Comparison of ENCODE assay signal across 31 cellular contexts in genomic region chr21:20258542-20258941, GRCh38.
A peak's percentile ranks its signal among the peaks of the same experiment; 100 is the strongest.
DNase-seq lines count a peak whose midpoint lies in the region; ATAC-seq, FAIRE-seq and TF ChIP-seq lines count a peak whose summit lies in the region.
"Had no signal": no experiment of that assay in that cellular context is flagged by ENCODE, and none has a peak within 500 bp of the region (broad histone marks: within the 10 kb centered on the region; RNA-seq: fewer than 3 reads in every experiment).

No MANE protein-coding gene starts in this region.

- H4K91ac ChIP-seq in H1 (replicated peaks; ENCODE audit: insufficient read length, low read length) = no peak overlapping the region

- no peak for ATAC-seq in right cardiac atrium
- peak; percentile 7 for ATAC-seq in aorta (ENCODE audit: low FRiP score)
- no peak for ATAC-seq in GM21717 (IDR thresholded peaks at IDR 0.05; ENCODE audit: unreplicated experiment)
- no peak for ATAC-seq in HG02852 (IDR thresholded peaks at IDR 0.05; ENCODE audit: unreplicated experiment)
- ATAC-seq: CD8-positive, alpha-beta T cell; gastrocnemius medialis; T-cell had no signal

- H3K4me1 ChIP-seq in cardiac muscle cell (ENCODE audit: low read depth) (peaks cover 19% of the 10 kb centered on the region), right cardiac atrium (ENCODE audit: control insufficient read depth, insufficient read depth, low read length) (no peaks in the 10 kb centered on the region), H1 (replicated peaks in 1 of 4; ENCODE audit: control insufficient read depth in 3 of 4, insufficient read depth in 4 of 4, low read length in 3 of 4) (no peaks in the 10 kb centered on the region), aorta (ENCODE audit: control insufficient read depth in 1 of 2, insufficient read depth in 2 of 2, low read length in 2 of 2) (no peaks in the 10 kb centered on the region), MM.1S (ENCODE audit: low read length) (no peaks in the 10 kb centered on the region)
- H3K4me1 ChIP-seq: esophagus squamous epithelium, gastrocnemius medialis, spleen, thyroid gland had no signal

- H3K36me3 ChIP-seq in cardiac muscle cell (no peaks in the 10 kb centered on the region), H1 (ENCODE audit: control insufficient read depth in 2 of 4, insufficient read depth in 4 of 4, low read length in 3 of 4) (no peaks in the 10 kb centered on the region), aorta (ENCODE audit: control insufficient read depth in 1 of 2, insufficient read depth in 2 of 2, low read length in 1 of 2) (no peaks in the 10 kb centered on the region), MM.1S (replicated peaks; ENCODE audit: insufficient read depth, low read length) (no peaks in the 10 kb centered on the region)
- H3K36me3 ChIP-seq: esophagus squamous epithelium, gastrocnemius medialis, spleen, thyroid gland had no signal

- no peak overlapping the region for H2BK12ac ChIP-seq in H1 (ENCODE audit: low read depth, low read length)

- H3K9me3 ChIP-seq in cardiac muscle cell (ENCODE audit: low read depth) (no peaks in the 10 kb centered on the region), right cardiac atrium (ENCODE audit: control insufficient read depth, low read length) (no peaks in the 10 kb centered on the region), H1 (ENCODE audit: insufficient read depth in 2 of 2, low read depth in 1 of 2, low read length in 1 of 2) (no peaks in the 10 kb centered on the region), aorta (ENCODE audit: control insufficient read depth, low read length) (no peaks in the 10 kb centered on the region), MM.1S (replicated peaks; ENCODE audit: insufficient read depth, low read length) (no peaks in the 10 kb centered on the region)
- H3K9me3 ChIP-seq: esophagus squamous epithelium, gastrocnemius medialis, thyroid gland had no signal

- H3K23ac ChIP-seq in H1 (ENCODE audit: insufficient read length) = no peak overlapping the region

- no peak overlapping the region for H4K5ac ChIP-seq in H1 (ENCODE audit: insufficient read length, low read depth, low read length)

- TF ChIP-seq EP300 in H1 (IDR thresholded peaks at IDR 0.05; ENCODE audit: borderline replicate concordance in 1 of 2, low read depth in 2 of 2, low read length in 2 of 2) = no peak

- H3K4ac ChIP-seq in H1 (replicated peaks; ENCODE audit: insufficient read length, low read depth, low read length) = no peak overlapping the region

- no peak overlapping the region for H3K14ac ChIP-seq in H1 (ENCODE audit: insufficient read length)

- H3K4me3 ChIP-seq in cardiac muscle cell (no peak overlapping the region), right cardiac atrium (ENCODE audit: low read length) (no peak overlapping the region), H1 (ENCODE audit: extremely low read depth in 1 of 4, insufficient read depth in 2 of 4, low read depth in 3 of 4, low read length in 4 of 4) (no peak overlapping the region), aorta (ENCODE audit: low read length in 2 of 2) (no peak overlapping the region), MM.1S (ENCODE audit: low read length) (no peak overlapping the region)
- H3K4me3 ChIP-seq: esophagus squamous epithelium, gastrocnemius medialis, spleen, thyroid gland had no signal

- H2BK5ac ChIP-seq in H1 (ENCODE audit: low read depth, low read length) = no peak overlapping the region

- no peak overlapping the region for H2BK20ac ChIP-seq in H1 (ENCODE audit: low read length)

- H3K27me3 ChIP-seq in cardiac muscle cell (no peaks in the 10 kb centered on the region), right cardiac atrium (ENCODE audit: control insufficient read depth, insufficient read depth) (no peaks in the 10 kb centered on the region), H1 (replicated peaks in 1 of 4; ENCODE audit: control insufficient read depth in 3 of 4, extremely low read depth in 1 of 4, insufficient read depth in 3 of 4, low read length in 3 of 4) (no peaks in the 10 kb centered on the region), aorta (ENCODE audit: control insufficient read depth in 1 of 2, insufficient read depth in 2 of 2, low read length in 1 of 2) (no peaks in the 10 kb centered on the region), MM.1S (replicated peaks; ENCODE audit: insufficient read depth, low read length) (no peaks in the 10 kb centered on the region)
- H3K27me3 ChIP-seq: esophagus squamous epithelium, gastrocnemius medialis, spleen, thyroid gland had no signal

- no peak for TF ChIP-seq RAD21 in H1 (IDR thresholded peaks at IDR 0.05 in 1 of 2, conservative IDR thresholded peaks at IDR 0.05 in 1 of 2; ENCODE audit: low read depth in 2 of 2, low read length in 2 of 2)

- H2AK5ac ChIP-seq in H1 (ENCODE audit: low read depth, low read length) = no peak overlapping the region

- no peak overlapping the region for H4K8ac ChIP-seq in H1 (ENCODE audit: extremely low read depth, insufficient read depth, low read length)

- H3K4me2 ChIP-seq in H1 (ENCODE audit: insufficient read depth in 1 of 2, low read depth in 2 of 2, low read length in 2 of 2) (no peak overlapping the region), MM.1S (ENCODE audit: low read depth, low read length) (no peak overlapping the region)

- no peak for TF ChIP-seq CTCF in cardiac muscle cell (IDR thresholded peaks at IDR 0.05; ENCODE audit: low read depth, low read length)
- TF ChIP-seq CTCF in H1 (IDR thresholded peaks at IDR 0.05; ENCODE audit: control extremely low read depth in 1 of 3, insufficient read depth in 1 of 3, low read depth in 1 of 3, low read length in 3 of 3) = no peak
- TF ChIP-seq CTCF in MM.1S (IDR thresholded peaks at IDR 0.05; ENCODE audit: low read length) = no peak

- CTCF ChIA-PET in H1 (lab: Charles Lee; ENCODE audit: partially characterized antibody) = no interaction called here

- no peaks in the 10 kb centered on the region for H3K9me2 ChIP-seq in MM.1S (replicated peaks; ENCODE audit: insufficient read depth, low read length)

- H2AFZ ChIP-seq in H1 (ENCODE audit: low read length) (0 out of 2 replicates have a peak overlapping the region, but pooled peaks have one; percentile 41), MM.1S (ENCODE audit: low read length) (no peak overlapping the region)

- no peak for FAIRE-seq in H1 (lab: Jason Lieb, UNC)
- FAIRE-seq: astrocyte, kidney, TTC549 had no signal

- POLR2A ChIA-PET in H1 (lab: Charles Lee; ENCODE audit: partially characterized antibody) = no interaction called here

- no peak for TF ChIP-seq POLR2A in H1 (IDR thresholded peaks at IDR 0.05; ENCODE audit: control extremely low read depth in 1 of 2, low read depth in 2 of 2, low read length in 2 of 2)

- peak in 1 of 2 donors; percentile 43 for DNase-seq in cardiac muscle cell (ENCODE audit: low read depth in 1 of 2, low spot score in 1 of 2)
- DNase-seq in right cardiac atrium = no peak
- DNase-seq in SKM-1 treated with dmso at 0.1 percent for 144 hours (lab: John Stamatoyannopoulos, UW; ENCODE audit: unreplicated experiment) = peak; percentile 49
- no peak for DNase-seq in H1 (ENCODE audit: low read depth in 1 of 2, low spot score in 2 of 2)
- DNase-seq in aorta = no peak
- DNase-seq in MM.1S = no peak
- DNase-seq: 8988T; activated CD4-positive, alpha-beta T cell treated with anti-CD3 and anti-CD28 coated beads for 4 hours; activated naive CD4-positive, alpha-beta T cell treated with anti-CD3 and anti-CD28 coated beads, Interleukin-2, amount 10 ng/mL, durations not matched to agents 7 days and 5 days; activated T-cell treated with anti-CD3 and anti-CD28 coated beads, Interleukin-2, amount 50 U/mL, for 48 hours; AML-193; CD8-positive, alpha-beta T cell; effector memory CD4-positive, alpha-beta T cell; esophagus squamous epithelium; gastrocnemius medialis; HFFc6; Karpas-422; kidney; NCI-H1417; NCI-H2107; NCI-H526; retina; spleen; stimulated activated CD4-positive, alpha-beta T cell treated with anti-CD3 and anti-CD28 coated beads, Interleukin-4, amount 100 ng/mL, for 24 hours; stimulated activated naive CD4-positive, alpha-beta T cell treated with Interleukin-2 at 50 U/mL for 16 hours; T-cell; thyroid gland had no signal

- no peak overlapping the region for H3K9ac ChIP-seq in H1 (replicated peaks in 1 of 4; ENCODE audit: extremely low read depth in 1 of 4, low read depth in 3 of 4, low read length in 3 of 4)
- no peak overlapping the region for H3K9ac ChIP-seq in MM.1S (ENCODE audit: low read length)

- H3K18ac ChIP-seq in H1 (ENCODE audit: extremely low read depth, low read length) = no peak overlapping the region

- H2BK15ac ChIP-seq in H1 (ENCODE audit: low read length) = no peak overlapping the region

- H3K79me2 ChIP-seq in H1 (ENCODE audit: control insufficient read depth in 1 of 2, insufficient read depth in 2 of 2, low read length in 2 of 2) = no peaks in the 10 kb centered on the region
- H3K79me2 ChIP-seq in MM.1S (ENCODE audit: low read length) = no peaks in the 10 kb centered on the region

- intact Hi-C loops in right cardiac atrium (cut with DNase I) (no loop called here), aorta (cut with DNase I) (no loop called here)

- 6% methylated on average over 2 of the region's 2 CpGs for WGBS in right cardiac atrium
- WGBS in H1 (ENCODE audit: extremely low coverage in 1 of 2, insufficient coverage in 1 of 2, insufficient read length in 1 of 2, insufficient replicate concordance in 2 of 2, low coverage in 1 of 2, low lambda C conversion rate in 2 of 2, missing lambda C conversion rate in 1 of 2), 2 experiments = 84% methylated on average over 2 of the region's 2 CpGs; no CpG with 5 or more reads in 1 of the 2 experiments
- WGBS in aorta, 2 donors = 4 to 9% methylated on average over 2 of the region's 2 CpGs

- H3K23me2 ChIP-seq in H1 (ENCODE audit: low read depth, low read length) = no peaks in the 10 kb centered on the region

- no peak overlapping the region for H2BK120ac ChIP-seq in H1 (replicated peaks; ENCODE audit: low read depth, low read length)

- H3K27ac ChIP-seq in cardiac muscle cell (peak overlapping the region; percentile 26), right cardiac atrium (ENCODE audit: low read length) (no peak overlapping the region), H1 (ENCODE audit: low read depth, low read length) (no peak overlapping the region), aorta (ENCODE audit: low read depth in 1 of 2, low read length in 2 of 2) (no peak overlapping the region), MM.1S (ENCODE audit: low read length) (no peak overlapping the region)
- H3K27ac ChIP-seq: esophagus squamous epithelium, gastrocnemius medialis, spleen, thyroid gland had no signal

- no peak overlapping the region for H3K56ac ChIP-seq in H1 (replicated peaks; ENCODE audit: insufficient read length, low read depth, low read length)

- H3F3A ChIP-seq in MM.1S (ENCODE audit: insufficient read depth, low read length) = no peaks in the 10 kb centered on the region

- H4K20me1 ChIP-seq in H1 (replicated peaks in 1 of 2; ENCODE audit: control insufficient read depth in 1 of 2, insufficient read depth in 2 of 2, low read length in 2 of 2) = no peaks in the 10 kb centered on the region
- no peaks in the 10 kb centered on the region for H4K20me1 ChIP-seq in MM.1S (ENCODE audit: insufficient read depth, low read length)

- no peaks in the 10 kb centered on the region for H3K79me1 ChIP-seq in H1 (ENCODE audit: low read depth, low read length)

TF ChIP-seq in H1, 55 proteins besides CTCF, POLR2A, EP300 and RAD21 (continues in another document):
- no peak for TF ChIP-seq JUN (IDR thresholded peaks at IDR 0.05; ENCODE audit: low read depth, low read length)
